In the genomic region with DNA sequence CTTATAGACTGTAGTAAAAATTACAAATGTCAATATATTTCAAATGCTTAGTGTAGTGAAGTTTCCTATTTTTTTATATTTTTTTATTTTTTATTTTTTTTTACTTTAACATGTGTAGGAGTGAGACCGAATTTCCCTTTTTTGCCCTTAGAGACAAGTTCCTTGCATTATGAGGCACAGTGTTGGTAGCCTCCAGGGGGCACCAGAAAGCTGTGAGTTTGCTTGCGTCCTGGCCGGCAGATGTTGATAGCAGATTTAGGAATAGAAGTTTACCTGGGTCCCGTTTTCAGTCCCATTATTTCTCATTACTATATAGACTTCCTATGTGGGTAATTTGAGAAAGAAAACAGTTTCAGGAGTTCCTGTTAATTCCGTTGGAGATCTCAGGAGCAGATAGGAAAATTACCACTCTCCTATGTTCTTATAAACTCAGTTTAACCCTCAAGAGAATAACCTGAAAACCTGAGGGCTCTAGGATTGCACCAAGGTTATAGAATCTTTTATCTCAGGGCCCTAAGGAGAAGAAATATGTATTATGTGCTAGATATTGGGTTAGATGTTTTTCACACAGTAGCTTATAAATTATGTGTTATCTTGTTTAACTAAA, we compare ENCODE assay signal across 7 cellular contexts.
A peak's percentile ranks its signal among the peaks of the same experiment; 100 is the strongest.
DNase-seq lines count a peak whose midpoint lies in the region; ATAC-seq and TF ChIP-seq lines count a peak whose summit lies in the region.

No MANE protein-coding gene starts in this region.

- DNase-seq in GM10266 (ENCODE audit: extremely low spot score) (peak; percentile 18), KBM-7 (peak; percentile 61), RPMI7951 (ENCODE audit: low read depth) (peak; percentile 64), astrocyte of the hippocampus (ENCODE audit: low read depth, low spot score) (peak; percentile 78), iris pigment epithelial cell (ENCODE audit: low read depth) (peak; percentile 72)
- DNase-seq in stimulated activated CD4-positive, alpha-beta T cell treated with anti-CD3 and anti-CD28 coated beads, Interleukin-2, amount 100 ng/mL, for 4 hours (ENCODE audit: low read depth), result peak; percentile 17

- TF ChIP-seq CTCF in GM10266 (IDR thresholded peaks at IDR 0.05; ENCODE audit: control insufficient read depth, insufficient read depth, low read depth, missing control alignments), result peak; percentile 85

- peak; percentile 87 for ATAC-seq in GM21786 (IDR thresholded peaks at IDR 0.05; ENCODE audit: unreplicated experiment)

- in situ Hi-C loops in KBM-7 (cut with MboI; ENCODE audit: low pct_unique_long_range_greater_than_20kb, low sequenced_read_pairs), result no loop called here

Comparison
In these comparisons a context has a peak if more than half of its experiments do, and no peak if none do; other contexts are left out.
1. Peak in every context shown above with its lines: DNase-seq and ATAC-seq.
2. DNase-seq: peak in every context shown above with its lines; median percentile 78 in astrocyte of the hippocampus; 72 in iris pigment epithelial cell; 64 in RPMI7951; 61 in KBM-7; 18 in GM10266; 17 in stimulated activated CD4-positive, alpha-beta T cell treated with anti-CD3 and anti-CD28 coated beads, Interleukin-2, amount 100 ng/mL, for 4 hours.